ENCODE assay signal across 22 cellular contexts in genomic region chr5:151039665-151040064, GRCh38. TPM values are rescaled to one million over a fixed set of nuclear protein-coding genes. Genes with fewer than 3 reads are reported as not detected.
A peak's percentile ranks its signal among the peaks of the same experiment; 100 is the strongest.
DNase-seq lines count a peak whose midpoint lies in the region; ATAC-seq, FAIRE-seq and TF ChIP-seq lines count a peak whose summit lies in the region.
"Had no signal": no experiment of that assay in that cellular context is flagged by ENCODE, and none has a peak within 500 bp of the region (broad histone marks: within the 10 kb centered on the region; RNA-seq: fewer than 3 reads in every experiment).

No MANE protein-coding gene starts in this region.

- H3K36me3 Mint-ChIP-seq in HFFc6 (ENCODE audit: low read depth), result peaks cover 29% of the 10 kb centered on the region

- H3K27me3 ChIP-seq in breast epithelium, result no peaks in the 10 kb centered on the region
- H3K27me3 ChIP-seq in liver (ENCODE audit: control insufficient read depth in 4 of 4, insufficient read depth in 4 of 4, low read length in 3 of 4), result no peaks in the 10 kb centered on the region
- no peaks in the 10 kb centered on the region for H3K27me3 ChIP-seq in stomach

- H3K9ac ChIP-seq in liver (ENCODE audit: low read depth in 1 of 2, low read length in 2 of 2), result peak overlapping the region in 1 of 2 donors; percentile 51

- TF ChIP-seq CTCF in HFFc6 (IDR thresholded peaks at IDR 0.05), result no peak
- no peak for TF ChIP-seq CTCF in breast epithelium (IDR thresholded peaks at IDR 0.05)
- TF ChIP-seq CTCF in liver (IDR thresholded peaks at IDR 0.05; ENCODE audit: low read depth, low read length, missing input control), result no peak
- TF ChIP-seq CTCF in stomach (IDR thresholded peaks at IDR 0.05), result no peak
- no peak for TF ChIP-seq CTCF in D721Med (IDR thresholded peaks at IDR 0.05; ENCODE audit: insufficient read depth, missing control alignments)

- TF ChIP-seq RAD21 in liver (IDR thresholded peaks at IDR 0.05), result no peak

- H3K4me3 ChIP-seq in breast epithelium (no peak overlapping the region), liver (ENCODE audit: low read depth in 1 of 3, low read length in 3 of 3) (no peak overlapping the region), stomach (no peak overlapping the region)

- intact Hi-C loops in breast epithelium (cut with DNase I; ENCODE audit: low total_unique reads) (no loop called here), stomach (cut with DNase I; ENCODE audit: low total_unique reads) (no loop called here)

- no peak for TF ChIP-seq EP300 in stomach (IDR thresholded peaks at IDR 0.05)

- no peaks in the 10 kb centered on the region for H3K27me3 Mint-ChIP-seq in HFFc6 (ENCODE audit: insufficient read depth)
- H3K27me3 Mint-ChIP-seq: progenitor cell of endocrine pancreas had no signal

- no peak for DNase-seq in HFFc6
- DNase-seq in breast epithelium (ENCODE audit: low spot score in 2 of 2), result no peak
- DNase-seq in stomach, result no peak
- DNase-seq in D721Med (ENCODE audit: insufficient read length, low spot score), result no peak
- DNase-seq in T-helper 1 cell, result no peak
- no peak for DNase-seq in activated CD8-positive, alpha-beta memory T cell treated with anti-CD3 and anti-CD28 coated beads for 24 hours
- DNase-seq: activated CD4-positive, alpha-beta T cell treated with anti-CD3 and anti-CD28 coated beads, Interleukin-2, amount 50 U/mL, for 4 hours; activated naive CD4-positive, alpha-beta T cell treated with anti-CD3 and anti-CD28 coated beads for 36 hours; cortex of kidney; DND-41; MM.1S; NCI-H2029; NCI-H510A; SHP77 treated with DMSO at 0.1 percent for 48 hours; stimulated activated naive CD4-positive, alpha-beta T cell treated with Interleukin-2 at 50 U/mL for 16 hours had no signal

- TF ChIP-seq POLR2A in breast epithelium (IDR thresholded peaks at IDR 0.05) (no peak), stomach (IDR thresholded peaks at IDR 0.05) (no peak)

- 83% methylated on average over 9 of the region's 9 CpGs for WGBS in liver
- 86 to 95% (median 92%) methylated on average over 9 of the region's 9 CpGs for WGBS in stomach, 5 donors

- no peaks in the 10 kb centered on the region for H3K4me1 ChIP-seq in breast epithelium
- peaks cover 33 to 68% (median 59%) of the 10 kb centered on the region in 4 donors for H3K4me1 ChIP-seq in liver (ENCODE audit: control insufficient read depth in 4 of 4, insufficient read depth in 4 of 4, low read length in 3 of 4)
- H3K4me1 ChIP-seq in stomach, result peaks cover 13 to 39% (median 16%) of the 10 kb centered on the region in 4 donors

- no peak for FAIRE-seq in D721Med (lab: Jason Lieb, UNC)
- FAIRE-seq: frontal cortex, H1 had no signal

- no peak overlapping the region for H3K4me3 Mint-ChIP-seq in HFFc6
- H3K4me3 Mint-ChIP-seq: activated naive CD4-positive, alpha-beta T cell treated with anti-CD3 and anti-CD28 coated beads for 36 hours; nephron had no signal

- peaks cover 8% of the 10 kb centered on the region for H3K36me3 ChIP-seq in breast epithelium
- H3K36me3 ChIP-seq in liver (ENCODE audit: control insufficient read depth in 4 of 4, insufficient read depth in 3 of 4, low read depth in 1 of 4, low read length in 3 of 4), result peaks cover 13 to 29% (median 27%) of the 10 kb centered on the region in 4 donors
- peaks cover 68 to 100% (median 99%) of the 10 kb centered on the region in 4 donors for H3K36me3 ChIP-seq in stomach

- ATAC-seq in HG03521 (IDR thresholded peaks at IDR 0.05; ENCODE audit: unreplicated experiment), result no peak

- H3K4me1 Mint-ChIP-seq in HFFc6 (ENCODE audit: low read depth), result peaks cover 45% of the 10 kb centered on the region

- H3K9me3 Mint-ChIP-seq in HFFc6, result no peaks in the 10 kb centered on the region
- H3K9me3 Mint-ChIP-seq: activated naive CD4-positive, alpha-beta T cell treated with anti-CD3 and anti-CD28 coated beads for 36 hours; nephron had no signal

- H3K27ac ChIP-seq in breast epithelium (peak overlapping the region; percentile 72 to 78), liver (ENCODE audit: low read depth in 1 of 2, low read length in 2 of 2) (peak overlapping the region; percentile 72 to 90), stomach (peak overlapping the region in 4 of 5 donors; percentile 5 to 76 (median 56))

- H3K9me3 ChIP-seq in breast epithelium, result no peaks in the 10 kb centered on the region
- no peaks in the 10 kb centered on the region for H3K9me3 ChIP-seq in liver (ENCODE audit: control insufficient read depth in 4 of 4, low read length in 3 of 4)
- H3K9me3 ChIP-seq in stomach, result no peaks in the 10 kb centered on the region

- peak overlapping the region; percentile 33 for H3K27ac Mint-ChIP-seq in HFFc6
- H3K27ac Mint-ChIP-seq: activated naive CD4-positive, alpha-beta T cell treated with anti-CD3 and anti-CD28 coated beads for 36 hours; progenitor cell of endocrine pancreas had no signal

TF ChIP-seq in liver, 16 proteins besides CTCF, POLR2A, EP300 and RAD21:
- no peak for TF ChIP-seq ZBTB33 (IDR thresholded peaks at IDR 0.05)

RNA-seq across cellular contexts. Expression of gene GPX3, which starts 19.3 kb away (rescaled TPM):
- 1 to 10 TPM in 1 of 6 experiments, under 1 TPM in 5; 0.66 to 1.2 (median 0.77) TPM for total RNA-seq in HFFc6 (2021; fragmentation: NEBNext Ultra II Directional; extraction: Animal tissue kit (Norgen Biotek cat#: 25700))
- total RNA-seq in breast epithelium (1,000 to 10,000 TPM; 1,215 to 5,290 (median 2,830) TPM), liver (100 to 1,000 TPM in 1 of 2 donors, 10 to 100 TPM in 1; 72.9 to 156 TPM), stomach (100 to 1,000 TPM in 4 of 5 donors, 10 to 100 TPM in 1; 70.5 to 828 (median 245) TPM)
- polyA plus RNA-seq in liver (100 to 1,000 TPM; 318 to 878 TPM), stomach (100 to 1,000 TPM; 232 to 715 (median 360) TPM)
- total RNA-seq: activated naive CD4-positive, alpha-beta T cell treated with anti-CD3 and anti-CD28 coated beads for 36 hours; T-helper 1 cell treated with Interleukin-12 subunit alpha and Interleukin-12 subunit beta and Interleukin-4 antibody, amounts not matched to agents 30 ng/mL and 1 ng/mL, for 36 hours had no signal

RNA-seq across cellular contexts. Expression of gene TNIP1, which starts 41.2 kb away (rescaled TPM):
- 100 to 1,000 TPM in 1 of 6 experiments, 10 to 100 TPM in 5; 81.5 to 105 (median 89.5) TPM for total RNA-seq in HFFc6 (2021; fragmentation: NEBNext Ultra II Directional; extraction: Animal tissue kit (Norgen Biotek cat#: 25700))
- total RNA-seq in breast epithelium, result 100 to 1,000 TPM in 1 of 3 donors, 10 to 100 TPM in 2; 65.3 to 221 (median 91.8) TPM
- 100 to 1,000 TPM in 1 of 2 donors, 10 to 100 TPM in 1; 50.9 to 101 TPM for total RNA-seq in liver
- polyA plus RNA-seq in liver, result 10 to 100 TPM; 33.2 to 45.1 TPM
- 100 to 1,000 TPM in 3 of 5 donors, 10 to 100 TPM in 2; 67.4 to 136 (median 118) TPM for total RNA-seq in stomach
- polyA plus RNA-seq in stomach, result 100 to 1,000 TPM in 1 of 3 donors, 10 to 100 TPM in 2; 45.1 to 122 (median 90.8) TPM

Comparison
In these comparisons a context has a peak if more than half of its experiments do, and no peak if none do; other contexts are left out.
1. RNA of gene GPX3, which starts 19.3 kb away (total RNA-seq): 1,215 to 5,290 TPM in breast epithelium, 70.5 to 828 TPM in stomach and 72.9 to 156 TPM in liver; 0.66 to 1.2 TPM in HFFc6; every median in the first group is over 10 times any median in the second.
2. Peak in every context shown above with its lines, with median percentiles within 50 percentile points of each other: H3K27ac ChIP-seq.